In the genomic region with DNA sequence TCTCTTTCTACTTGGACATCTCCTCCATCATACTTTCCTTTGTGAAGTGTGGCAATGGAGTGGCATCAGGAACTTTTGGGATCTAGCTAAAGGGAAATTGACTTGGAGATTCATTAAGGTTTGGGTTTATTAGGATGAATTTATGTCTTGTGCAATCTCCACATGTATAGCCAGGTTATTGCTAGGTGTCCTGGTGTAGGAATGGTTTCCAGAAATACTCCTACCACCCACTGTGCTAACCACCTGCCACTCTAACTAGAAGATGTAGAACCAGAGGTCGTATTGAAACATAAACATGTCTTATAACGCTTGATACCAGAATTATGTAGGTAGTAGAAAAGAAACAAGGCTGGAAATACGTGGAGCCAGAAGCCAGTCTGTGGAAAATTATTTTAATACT, we compare ENCODE assay signal across 13 cellular contexts. TPM values are rescaled to one million over a fixed set of nuclear protein-coding genes. Genes with fewer than 3 reads are reported as not detected.
DNase-seq lines count a peak whose midpoint lies in the region; TF ChIP-seq lines count a peak whose summit lies in the region.
"Had no signal": no experiment of that assay in that cellular context is flagged by ENCODE, and none has a peak within 500 bp of the region (broad histone marks: within the 10 kb centered on the region; RNA-seq: fewer than 3 reads in every experiment).

No MANE protein-coding gene starts in this region.

- DNase-seq in NCI-H146 (lab: John Stamatoyannopoulos, UW): peak; percentile 8
- no peak for DNase-seq in NCI-H146 treated with DMSO at 0.1 percent for 48 hours (lab: John Stamatoyannopoulos, UW; ENCODE audit: unreplicated experiment)
- peak; percentile 26 for DNase-seq in DMS 273 treated with DMSO at 0.1 percent for 48 hours (lab: John Stamatoyannopoulos, UW)
- peak; percentile 0 for DNase-seq in NCI-H524 treated with DMSO at 0.1 percent for 48 hours (lab: John Stamatoyannopoulos, UW)
- peak; percentile 48 to 75 for DNase-seq in cerebellar nuclear complex (lab: John Stamatoyannopoulos, UW)
- DNase-seq in type B pancreatic cell (ENCODE audit: extremely low spot score, unreplicated experiment): no peak
- no peak for DNase-seq in D341Med (ENCODE audit: low spot score)
- DNase-seq in HT-29 (ENCODE audit: low spot score): no peak
- DNase-seq: AML-193; Caco-2; CD4-positive, alpha-beta T cell; GDM1; H9 had no signal

- no peaks in the 10 kb centered on the region for H3K9me3 Mint-ChIP-seq in type B pancreatic cell
- H3K9me3 Mint-ChIP-seq: CD4-positive, alpha-beta T cell; H9 had no signal

- H3K4me1 Mint-ChIP-seq in type B pancreatic cell (ENCODE audit: unreplicated experiment): peaks cover 10% of the 10 kb centered on the region

- H3K36me3 Mint-ChIP-seq in type B pancreatic cell: no peaks in the 10 kb centered on the region

- no peaks in the 10 kb centered on the region for H3K27me3 Mint-ChIP-seq in type B pancreatic cell
- H3K27me3 Mint-ChIP-seq: CD4-positive, alpha-beta T cell had no signal

- no peak overlapping the region for H3K4me3 Mint-ChIP-seq in type B pancreatic cell
- H3K4me3 Mint-ChIP-seq: CD4-positive, alpha-beta T cell; H9 had no signal

- no peak for TF ChIP-seq CTCF in type B pancreatic cell (conservative IDR thresholded peaks at IDR 0.05)

- no peak overlapping the region for H3K27ac Mint-ChIP-seq in type B pancreatic cell
- H3K27ac Mint-ChIP-seq: CD4-positive, alpha-beta T cell; H9 had no signal

RNA-seq across cellular contexts. Expression of gene MED4, which starts 38.1 kb away (rescaled TPM):
- 44.0 and 53.1 TPM in 2 replicates for total RNA-seq in type B pancreatic cell (ENCODE audit: low replicate concordance)
- 25.4 and 25.7 TPM in 2 replicates for total RNA-seq in HT-29 (2014; rRNA removed; shearing (Covaris generic))

Comparison
In these comparisons a context has a peak if more than half of its experiments do, and no peak if none do; other contexts are left out.
1. DNase-seq: peak in NCI-H146 (single experiment), DMS 273 treated with DMSO at 0.1 percent for 48 hours (single experiment), NCI-H524 treated with DMSO at 0.1 percent for 48 hours (single experiment) and cerebellar nuclear complex (2 of 2); none in NCI-H146 treated with DMSO at 0.1 percent for 48 hours (single experiment), type B pancreatic cell (single experiment), D341Med (single experiment) and HT-29 (single experiment).